In genomic region chr13:55727683-55728082, GRCh38 we compare ENCODE assay signal across 27 cellular contexts.
"Had no signal": no experiment of that assay in that cellular context is flagged by ENCODE, and none has a peak within 500 bp of the region (broad histone marks: within the 10 kb centered on the region; RNA-seq: fewer than 3 reads in every experiment).

No MANE protein-coding gene starts in this region.

- ATAC-seq: stimulated activated effector memory CD8-positive, alpha-beta T cell treated with anti-CD3 and anti-CD28 coated beads, Interleukin-12 subunit alpha, Interleukin-12 subunit beta, amount 100 ng/mL, for 72 hours; stimulated activated memory B cell treated with anti-CD40 and anti-IgM and Interleukin-4, amounts not matched to agents 10 μg/mL and 1 μg/mL and 100 μg/mL, for 72 hours; stimulated activated naive B cell treated with anti-CD40 and anti-IgM and Interleukin-4, amounts not matched to agents 10 μg/mL and 1 μg/mL and 100 μg/mL, for 72 hours; stimulated activated naive CD8-positive, alpha-beta T cell treated with anti-CD3 and anti-CD28 coated beads, Interleukin-15, amount 100 ng/mL, for 72 hours; stimulated activated naive CD8-positive, alpha-beta T cell treated with anti-CD3 and anti-CD28 coated beads, Interleukin-15, Interleukin-2, amounts not matched to agents 100 U/mL and 50 U/mL, for 24 hours; upper lobe of right lung had no signal

- DNase-seq: stimulated activated CD4-positive, alpha-beta T cell treated with anti-CD3 and anti-CD28 coated beads, Interleukin-2, amount 100 ng/mL, for 48 hours; stimulated activated CD4-positive, alpha-beta T cell treated with anti-CD3 and anti-CD28 coated beads, Interleukin-4, amount 100 ng/mL, for 1 hour; stimulated activated CD4-positive, alpha-beta T cell treated with anti-CD3 and anti-CD28 coated beads, Interleukin-4, amount 100 ng/mL, for 24 hours; stimulated activated CD4-positive, alpha-beta T cell treated with anti-CD3 and anti-CD28 coated beads, Interleukin-4, amount 100 ng/mL, for 4 hours; stimulated activated CD8-positive, alpha-beta memory T cell treated with anti-CD3 and anti-CD28 coated beads, Interleukin-4, amount 100 ng/mL, for 48 hours; stimulated activated naive B cell treated with anti-CD40 and anti-IgM and Interleukin-4, amounts not matched to agents 10 μg/mL and 1 μg/mL and 100 μg/mL, for 72 hours; stimulated activated naive CD4-positive, alpha-beta T cell; stimulated activated naive CD4-positive, alpha-beta T cell treated with Interleukin-2 at 50 U/mL for 16 hours; stimulated activated naive CD8-positive, alpha-beta T cell treated with anti-CD3 and anti-CD28 coated beads, Interleukin-15, amount 100 ng/mL, for 72 hours; stimulated activated naive CD8-positive, alpha-beta T cell treated with anti-CD3 and anti-CD28 coated beads, Interleukin-15, Interleukin-2, amounts not matched to agents 100 U/mL and 50 U/mL, for 24 hours; stomach; substantia nigra; testis; thyroid gland; tibial artery; transverse colon; trophoblast cell; upper lobe of left lung; upper lobe of right lung; uterus had no signal

- H3K36me3 ChIP-seq: stomach, suprapubic skin, thoracic aorta, thyroid gland, tibial artery, tibial nerve, transverse colon, upper lobe of left lung, upper lobe of right lung, uterus, vagina had no signal

- H3K4me1 ChIP-seq: stomach, suprapubic skin, testis, thyroid gland, tibial artery, tibial nerve, transverse colon, upper lobe of left lung, upper lobe of right lung, uterus, vagina had no signal

- H3K4me3 ChIP-seq: stomach, suprapubic skin, testis, thoracic aorta, thyroid gland, tibial artery, tibial nerve, transverse colon, upper lobe of left lung, upper lobe of right lung, uterus, vagina had no signal

- FAIRE-seq: urothelium cell line had no signal

- H3K9me3 ChIP-seq: stomach, testis, thoracic aorta, thyroid gland, tibial artery, tibial nerve, upper lobe of left lung, upper lobe of right lung, uterus, vagina had no signal

- H3K27ac ChIP-seq: stomach, suprapubic skin, testis, thoracic aorta, thyroid gland, tibial artery, tibial nerve, transverse colon, upper lobe of left lung, upper lobe of right lung, uterus, vagina had no signal

- H3K27me3 ChIP-seq: stomach, suprapubic skin, testis, thyroid gland, tibial artery, tibial nerve, transverse colon, upper lobe of left lung, upper lobe of right lung, uterus, vagina had no signal
